ENCODE assay signal across 26 cellular contexts in the genomic region with DNA sequence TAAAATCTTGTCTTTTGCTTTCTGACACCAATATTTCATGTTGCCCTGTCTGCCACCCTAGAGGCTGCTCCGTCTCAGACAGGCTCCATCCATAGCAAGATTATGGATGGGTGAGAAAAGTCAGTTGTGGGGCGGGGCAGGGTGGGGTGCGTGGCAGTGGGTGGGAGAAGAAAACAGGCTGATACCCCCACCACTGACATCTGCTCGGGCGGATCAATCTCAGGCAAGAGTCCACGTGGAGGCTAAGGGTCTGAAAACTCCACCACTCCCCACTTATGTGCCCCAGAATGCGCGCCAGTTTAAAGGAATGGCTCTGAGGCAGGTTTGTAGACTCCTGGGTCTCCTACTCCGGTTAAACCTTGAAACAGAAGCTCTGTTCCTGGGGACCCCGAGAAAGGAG.
DNase-seq lines count a peak whose midpoint lies in the region; ATAC-seq, FAIRE-seq and TF ChIP-seq lines count a peak whose summit lies in the region.
"Had no signal": no experiment of that assay in that cellular context is flagged by ENCODE, and none has a peak within 500 bp of the region (broad histone marks: within the 10 kb centered on the region; RNA-seq: fewer than 3 reads in every experiment).

No MANE protein-coding gene starts in this region.

- peaks cover 44% of the 10 kb centered on the region for H3K4me1 ChIP-seq in A549
- H3K4me1 ChIP-seq in lung (ENCODE audit: control insufficient read depth in 2 of 2, insufficient read depth in 2 of 2, low read length in 2 of 2), result no peaks in the 10 kb centered on the region
- peaks cover 6 to 10% of the 10 kb centered on the region in 2 donors for H3K4me1 ChIP-seq in neuronal stem cell (ENCODE audit: control insufficient read depth in 2 of 2, insufficient read depth in 1 of 2, low read depth in 1 of 2, low read length in 2 of 2)
- H3K4me1 ChIP-seq: BE2C had no signal

- no peak overlapping the region for H3K4me3 Mint-ChIP-seq in activated T-helper 17 cell treated with anti-CD3 and anti-CD28 coated beads, Interleukin-2, amount 50 U/mL, for 72 hours
- H3K4me3 Mint-ChIP-seq: CD14-positive monocyte; CD4-positive, alpha-beta T cell; CD8-positive, alpha-beta memory T cell; GM23338; H9; HFFc6 had no signal

- H3K4me2 ChIP-seq in A549 (no peak overlapping the region), neuronal stem cell (ENCODE audit: insufficient read depth, low read length, poor library complexity, severe bottlenecking) (no peak overlapping the region)
- H3K4me2 ChIP-seq: GM23338 had no signal

- H4K8ac ChIP-seq in neuronal stem cell (ENCODE audit: low read depth, low read length), result no peak overlapping the region

- peak overlapping the region; percentile 30 to 69; a peak in 5 of 6 replicates for H3K27ac ChIP-seq in A549
- H3K27ac ChIP-seq in lung (ENCODE audit: low read depth in 1 of 2, low read length in 1 of 2), result no peak overlapping the region
- H3K27ac ChIP-seq in neuronal stem cell (replicated peaks; ENCODE audit: low read length), result no peak overlapping the region
- H3K27ac ChIP-seq: 22Rv1; BLaER1 treated with 17β-estradiol and CSF1 and Interleukin-3, amounts not matched to agents 10 nM and 100 nM had no signal

- CTCF ChIA-PET in A549 (lab: Yijun Ruan, JAX), result interaction anchor here (0.9 kb wide), 1 partner anchor 48 kb away, joined by 3 read pairs; no protein-coding TSS in a partner anchor

- no peak for DNase-seq in A549 (ENCODE audit: low read depth in 1 of 2, low spot score in 1 of 2)
- peak; percentile 17 for DNase-seq in lung (ENCODE audit: low spot score)
- no peak for DNase-seq in neuronal stem cell (ENCODE audit: low spot score)
- no peak for DNase-seq in amniotic stem cell (lab: John Stamatoyannopoulos, UW)
- DNase-seq in NCI-H1930 (lab: John Stamatoyannopoulos, UW), result no peak
- DNase-seq: ACHN; AML-193; BE2C; CD4-positive, alpha-beta T cell; CD8-positive, alpha-beta memory T cell; DMS 273 treated with DMSO at 0.1 percent for 48 hours; DMS79; EL; GDM1; H9; HFFc6 had no signal

- H2BK12ac ChIP-seq in neuronal stem cell (ENCODE audit: low read length), result no peak overlapping the region

- no peak overlapping the region for H2AFZ ChIP-seq in neuronal stem cell (ENCODE audit: low read length)
- H2AFZ ChIP-seq: GM23338 had no signal

- H2BK15ac ChIP-seq in neuronal stem cell (ENCODE audit: low read length), result peak overlapping the region; percentile 10

- no peak overlapping the region for H3K9ac ChIP-seq in neuronal stem cell (ENCODE audit: low read depth, low read length, poor library complexity)
- H3K9ac ChIP-seq: BLaER1 treated with 17β-estradiol and CSF1 and Interleukin-3, amounts not matched to agents 10 nM and 100 nM had no signal

- H4K91ac ChIP-seq in neuronal stem cell (ENCODE audit: low read depth, low read length, poor library complexity), result no peak overlapping the region

- no peaks in the 10 kb centered on the region for H3K27me3 ChIP-seq in lung (ENCODE audit: control insufficient read depth, insufficient read depth)
- H3K27me3 ChIP-seq in neuronal stem cell (ENCODE audit: control insufficient read depth in 3 of 3, insufficient read depth in 3 of 3, low read depth in 1 of 3, low read length in 3 of 3), result no peaks in the 10 kb centered on the region
- H3K27me3 ChIP-seq: BE2C; BLaER1 treated with 17β-estradiol and CSF1 and Interleukin-3, amounts not matched to agents 10 nM and 100 nM had no signal

- H2AK5ac ChIP-seq in neuronal stem cell (ENCODE audit: low read depth, low read length), result no peak overlapping the region

- peak overlapping the region; percentile 22 for H3K27ac Mint-ChIP-seq in activated T-helper 17 cell treated with anti-CD3 and anti-CD28 coated beads, Interleukin-2, amount 50 U/mL, for 72 hours
- H3K27ac Mint-ChIP-seq: CD14-positive monocyte; CD4-positive, alpha-beta T cell; GM23338; H9; HFFc6 had no signal

- H3K36me3 ChIP-seq in lung (ENCODE audit: control insufficient read depth in 2 of 2, insufficient read depth in 2 of 2, low read length in 2 of 2) (no peaks in the 10 kb centered on the region), neuronal stem cell (replicated peaks in 1 of 2; ENCODE audit: control insufficient read depth in 2 of 2, insufficient read depth in 2 of 2, low read length in 2 of 2) (no peaks in the 10 kb centered on the region)
- H3K36me3 ChIP-seq: BE2C had no signal

- H3K4ac ChIP-seq in neuronal stem cell (ENCODE audit: low read length), result no peak overlapping the region

- H3K18ac ChIP-seq in neuronal stem cell (ENCODE audit: low read length), result no peak overlapping the region

- H3K9me3 ChIP-seq in A549 (no peaks in the 10 kb centered on the region), lung (ENCODE audit: control insufficient read depth in 2 of 2, insufficient read depth in 1 of 2, low read length in 1 of 2) (no peaks in the 10 kb centered on the region), neuronal stem cell (replicated peaks in 1 of 2; ENCODE audit: control insufficient read depth in 2 of 2, insufficient read depth in 1 of 2, low read depth in 1 of 2, low read length in 2 of 2) (peaks cover 0 to 5% of the 10 kb centered on the region in 2 donors)
- H3K9me3 ChIP-seq: BE2C had no signal

- no peak overlapping the region for H3K14ac ChIP-seq in neuronal stem cell (ENCODE audit: low read length)

- POLR2A ChIA-PET in A549 (lab: Yijun Ruan, JAX), result no interaction called here

- no peak for TF ChIP-seq RAD21 in A549 (conservative IDR thresholded peaks at IDR 0.05 in 1 of 2, IDR thresholded peaks at IDR 0.05 in 1 of 2)

- H3K36me3 Mint-ChIP-seq in activated T-helper 17 cell treated with anti-CD3 and anti-CD28 coated beads, Interleukin-2, amount 50 U/mL, for 72 hours (ENCODE audit: low read depth), result peaks cover 8% of the 10 kb centered on the region
- H3K36me3 Mint-ChIP-seq: CD14-positive monocyte had no signal

- TF ChIP-seq POLR2A in A549 (IDR thresholded peaks at IDR 0.05; ENCODE audit: low read length), result no peak

- ATAC-seq in A549 (no peak), lung (ENCODE audit: insufficient read depth, low FRiP score) (no peak), GM21515 (IDR thresholded peaks at IDR 0.05; ENCODE audit: unreplicated experiment) (no peak), GM18868 (IDR thresholded peaks at IDR 0.05; ENCODE audit: unreplicated experiment) (no peak)
- no peak for ATAC-seq in activated T-helper 17 cell treated with anti-CD3 and anti-CD28 coated beads, Interleukin-2, amount 50 U/mL, for 72 hours (replicated peaks)
- ATAC-seq: GM12878, GM23338, HCT116 had no signal

- peaks cover 7% of the 10 kb centered on the region for H3K4me1 Mint-ChIP-seq in activated T-helper 17 cell treated with anti-CD3 and anti-CD28 coated beads, Interleukin-2, amount 50 U/mL, for 72 hours

- H3K23ac ChIP-seq in neuronal stem cell (ENCODE audit: low read depth, low read length, poor library complexity), result no peak overlapping the region

- H3K9me3 Mint-ChIP-seq in activated T-helper 17 cell treated with anti-CD3 and anti-CD28 coated beads, Interleukin-2, amount 50 U/mL, for 72 hours, result no peaks in the 10 kb centered on the region
- H3K9me3 Mint-ChIP-seq: CD14-positive monocyte; CD4-positive, alpha-beta T cell; CD8-positive, alpha-beta memory T cell; GM23338; H9; HFFc6 had no signal

- no peaks in the 10 kb centered on the region for H3K27me3 Mint-ChIP-seq in activated T-helper 17 cell treated with anti-CD3 and anti-CD28 coated beads, Interleukin-2, amount 50 U/mL, for 72 hours
- H3K27me3 Mint-ChIP-seq: CD4-positive, alpha-beta T cell had no signal

- no peak overlapping the region for H3K4me3 ChIP-seq in A549
- H3K4me3 ChIP-seq in lung, result no peak overlapping the region
- no peak overlapping the region for H3K4me3 ChIP-seq in neuronal stem cell (ENCODE audit: low read length in 2 of 2)
- H3K4me3 ChIP-seq: BLaER1 treated with 17β-estradiol and CSF1 and Interleukin-3, amounts not matched to agents 10 nM and 100 nM; GM12878; GM23338 had no signal

- H2BK120ac ChIP-seq in neuronal stem cell (ENCODE audit: low read depth, low read length), result no peak overlapping the region

- no peak for TF ChIP-seq EP300 in A549 (IDR thresholded peaks at IDR 0.05)

- no peak for TF ChIP-seq CTCF in A549 (IDR thresholded peaks at IDR 0.05)
- no peak for TF ChIP-seq CTCF in lung (IDR thresholded peaks at IDR 0.05; ENCODE audit: control extremely low read depth, extremely low read depth)

- no peak for FAIRE-seq in A549 (lab: Jason Lieb, UNC)
- FAIRE-seq: D721Med, GM12878 had no signal

- H3K79me1 ChIP-seq in neuronal stem cell (ENCODE audit: low read depth, low read length), result no peaks in the 10 kb centered on the region

- 84% methylated on average over 5 of the region's 10 CpGs for WGBS in A549 (ENCODE audit: missing lambda C conversion rate)
- WGBS in lung, 2 donors, result 94% methylated on average over 10 of the region's 10 CpGs
- WGBS in neuronal stem cell (ENCODE audit: extremely low coverage in 2 of 2, insufficient read length in 2 of 2, insufficient replicate concordance in 1 of 2), 2 donors, result no CpG with 5 or more reads among the region's 10 CpGs

- no peak overlapping the region for H2BK5ac ChIP-seq in neuronal stem cell (ENCODE audit: low read length)

TF ChIP-seq in A549, 52 proteins besides CTCF, POLR2A, EP300 and RAD21 (continues in another document):
- TF ChIP-seq KDM5A (IDR thresholded peaks at IDR 0.05) (no peak), SMC3 (IDR thresholded peaks at IDR 0.05) (no peak), ZFP36 (IDR thresholded peaks at IDR 0.05; ENCODE audit: borderline replicate concordance, partially characterized antibody) (no peak), EHF (CRISPR knock-in tag; IDR thresholded peaks at IDR 0.05) (no peak), HOXB5 (CRISPR knock-in tag; IDR thresholded peaks at IDR 0.05) (no peak), CBX8 (IDR thresholded peaks at IDR 0.05) (no peak), TFCP2L1 (CRISPR knock-in tag; IDR thresholded peaks at IDR 0.05) (no peak)
- TF ChIP-seq, protein P1, sequence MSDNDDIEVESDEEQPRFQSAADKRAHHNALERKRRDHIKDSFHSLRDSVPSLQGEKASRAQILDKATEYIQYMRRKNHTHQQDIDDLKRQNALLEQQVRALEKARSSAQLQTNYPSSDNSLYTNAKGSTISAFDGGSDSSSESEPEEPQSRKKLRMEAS (IDR thresholded peaks at IDR 0.05), result no peak
- TF ChIP-seq, protein P2, sequence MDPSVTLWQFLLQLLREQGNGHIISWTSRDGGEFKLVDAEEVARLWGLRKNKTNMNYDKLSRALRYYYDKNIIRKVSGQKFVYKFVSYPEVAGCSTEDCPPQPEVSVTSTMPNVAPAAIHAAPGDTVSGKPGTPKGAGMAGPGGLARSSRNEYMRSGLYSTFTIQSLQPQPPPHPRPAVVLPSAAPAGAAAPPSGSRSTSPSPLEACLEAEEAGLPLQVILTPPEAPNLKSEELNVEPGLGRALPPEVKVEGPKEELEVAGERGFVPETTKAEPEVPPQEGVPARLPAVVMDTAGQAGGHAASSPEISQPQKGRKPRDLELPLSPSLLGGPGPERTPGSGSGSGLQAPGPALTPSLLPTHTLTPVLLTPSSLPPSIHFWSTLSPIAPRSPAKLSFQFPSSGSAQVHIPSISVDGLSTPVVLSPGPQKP (IDR thresholded peaks at IDR 0.05; ENCODE audit: low read depth, low read length), result no peak
- TF ChIP-seq, protein P3, sequence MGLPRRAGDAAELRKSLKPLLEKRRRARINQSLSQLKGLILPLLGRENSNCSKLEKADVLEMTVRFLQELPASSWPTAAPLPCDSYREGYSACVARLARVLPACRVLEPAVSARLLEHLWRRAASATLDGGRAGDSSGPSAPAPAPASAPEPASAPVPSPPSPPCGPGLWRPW (IDR thresholded peaks at IDR 0.05), result no peak

Comparison
In these comparisons a context has a peak if more than half of its experiments do, and no peak if none do; other contexts are left out.
1. H3K27ac ChIP-seq: peak in A549 (2 of 2); none in lung (0 of 2) and neuronal stem cell (single experiment).